Comparison of ENCODE assay signal across 27 cellular contexts in genomic region chr20:4116091-4116490, GRCh38.
"Had no signal": no experiment of that assay in that cellular context is flagged by ENCODE, and none has a peak within 500 bp of the region (broad histone marks: within the 10 kb centered on the region; RNA-seq: fewer than 3 reads in every experiment).

No MANE protein-coding gene starts in this region.

- H3K4me3 ChIP-seq: stomach, suprapubic skin, testis, thoracic aorta, thyroid gland, tibial artery, tibial nerve, transverse colon, upper lobe of left lung, upper lobe of right lung, uterus, vagina had no signal

- H3K4me1 ChIP-seq: uterus had no signal

- H3K9me3 ChIP-seq: stomach, suprapubic skin, testis, thoracic aorta, thyroid gland, tibial artery, tibial nerve, transverse colon, upper lobe of left lung, upper lobe of right lung, uterus, vagina had no signal

- FAIRE-seq: urothelium cell line had no signal

- ATAC-seq: stimulated activated effector memory CD8-positive, alpha-beta T cell treated with anti-CD3 and anti-CD28 coated beads, Interleukin-12 subunit alpha, Interleukin-12 subunit beta, amount 100 ng/mL, for 72 hours; stimulated activated memory B cell treated with anti-CD40 and anti-IgM and Interleukin-4, amounts not matched to agents 10 μg/mL and 1 μg/mL and 100 μg/mL, for 72 hours; stimulated activated naive B cell treated with anti-CD40 and anti-IgM and Interleukin-4, amounts not matched to agents 10 μg/mL and 1 μg/mL and 100 μg/mL, for 72 hours; stimulated activated naive CD8-positive, alpha-beta T cell treated with anti-CD3 and anti-CD28 coated beads, Interleukin-15, amount 100 ng/mL, for 72 hours; stimulated activated naive CD8-positive, alpha-beta T cell treated with anti-CD3 and anti-CD28 coated beads, Interleukin-15, Interleukin-2, amounts not matched to agents 100 U/mL and 50 U/mL, for 24 hours; upper lobe of right lung had no signal

- DNase-seq: stimulated activated CD4-positive, alpha-beta T cell treated with anti-CD3 and anti-CD28 coated beads, Interleukin-2, amount 100 ng/mL, for 48 hours; stimulated activated CD4-positive, alpha-beta T cell treated with anti-CD3 and anti-CD28 coated beads, Interleukin-4, amount 100 ng/mL, for 1 hour; stimulated activated CD4-positive, alpha-beta T cell treated with anti-CD3 and anti-CD28 coated beads, Interleukin-4, amount 100 ng/mL, for 24 hours; stimulated activated CD4-positive, alpha-beta T cell treated with anti-CD3 and anti-CD28 coated beads, Interleukin-4, amount 100 ng/mL, for 4 hours; stimulated activated CD8-positive, alpha-beta memory T cell treated with anti-CD3 and anti-CD28 coated beads, Interleukin-4, amount 100 ng/mL, for 48 hours; stimulated activated naive B cell treated with anti-CD40 and anti-IgM and Interleukin-4, amounts not matched to agents 10 μg/mL and 1 μg/mL and 100 μg/mL, for 72 hours; stimulated activated naive CD4-positive, alpha-beta T cell; stimulated activated naive CD4-positive, alpha-beta T cell treated with Interleukin-2 at 50 U/mL for 16 hours; stimulated activated naive CD8-positive, alpha-beta T cell treated with anti-CD3 and anti-CD28 coated beads, Interleukin-15, amount 100 ng/mL, for 72 hours; stimulated activated naive CD8-positive, alpha-beta T cell treated with anti-CD3 and anti-CD28 coated beads, Interleukin-15, Interleukin-2, amounts not matched to agents 100 U/mL and 50 U/mL, for 24 hours; stomach; substantia nigra; testis; thyroid gland; tibial artery; transverse colon; trophoblast cell; upper lobe of left lung; upper lobe of right lung; uterus had no signal

- H3K27ac ChIP-seq: stomach, suprapubic skin, testis, thoracic aorta, thyroid gland, tibial artery, tibial nerve, transverse colon, upper lobe of left lung, upper lobe of right lung, uterus, vagina had no signal
